Comparison of ENCODE assay signal across 8 cellular contexts in genomic region chr6:15621203-15622044, GRCh38. TPM values are rescaled to one million over a fixed set of nuclear protein-coding genes. Genes with fewer than 3 reads are reported as not detected.
DNase-seq lines count a peak whose midpoint lies in the region; ATAC-seq and TF ChIP-seq lines count a peak whose summit lies in the region.

No MANE protein-coding gene starts in this region.

- H3K4me3 ChIP-seq in esophagus squamous epithelium: no peak overlapping the region
- H3K4me3 ChIP-seq in neuron (ENCODE audit: low read length): no peak overlapping the region

- peak overlapping the region in 3 of 4 donors; percentile 42 to 45 (median 44) for H3K27ac ChIP-seq in esophagus squamous epithelium

- peaks cover 0 to 21% (median 0%) of the 10 kb centered on the region in 3 donors for H3K36me3 ChIP-seq in esophagus squamous epithelium
- no peaks in the 10 kb centered on the region for H3K36me3 ChIP-seq in neuron (ENCODE audit: insufficient read depth, low read length)

- no peaks in the 10 kb centered on the region for H3K27me3 ChIP-seq in esophagus squamous epithelium
- H3K27me3 ChIP-seq in neuron (ENCODE audit: insufficient read depth, low read length): no peaks in the 10 kb centered on the region

- peaks cover 11 to 23% of the 10 kb centered on the region in 2 donors for H3K36me3 Mint-ChIP-seq in CD14-positive monocyte

- intact Hi-C loops in CD14-positive monocyte (cut with micrococcal nuclease) (loop anchor here in 1 of 2 donors (5.0 kb wide), 1 partner anchor 129 kb away; no protein-coding TSS in a partner anchor), esophagus squamous epithelium (cut with DNase I) (no loop called here)

- TF ChIP-seq CTCF in CD14-positive monocyte (IDR thresholded peaks at IDR 0.05) (no peak), esophagus squamous epithelium (IDR thresholded peaks at IDR 0.05) (no peak)

- no peaks in the 10 kb centered on the region for H3K9me3 Mint-ChIP-seq in CD14-positive monocyte

- H3K4me1 ChIP-seq in esophagus squamous epithelium: peaks cover 6 to 34% (median 20%) of the 10 kb centered on the region in 3 donors
- H3K4me1 ChIP-seq in neuron (ENCODE audit: insufficient read depth, low read length): peaks cover 17% of the 10 kb centered on the region

- in situ Hi-C loops in SK-MEL-5 (cut with HindIII; ENCODE audit: low pct_unique_long_range_greater_than_20kb, low sequenced_read_pairs): no loop called here

- H2AFZ ChIP-seq in neuron (ENCODE audit: low read depth, low read length): peak overlapping the region; percentile 48

- no peak for TF ChIP-seq POLR2A in esophagus squamous epithelium (IDR thresholded peaks at IDR 0.05)

- 31 to 37% methylated on average over 6 of the region's 6 CpGs for WGBS in esophagus squamous epithelium, 2 donors

- peak; percentile 95 for ATAC-seq in GM19351 (IDR thresholded peaks at IDR 0.05; ENCODE audit: unreplicated experiment)
- peak; percentile 92 for ATAC-seq in HG03175 (IDR thresholded peaks at IDR 0.05; ENCODE audit: unreplicated experiment)

- peak overlapping the region; percentile 49 to 70 for H3K4me3 Mint-ChIP-seq in CD14-positive monocyte

- H3K27ac Mint-ChIP-seq in CD14-positive monocyte: peak overlapping the region; percentile 92 to 98 (median 97)

- DNase-seq in CD14-positive monocyte (ENCODE audit: low spot score) (peak; percentile 75), SK-MEL-5 (ENCODE audit: low read depth, low spot score) (peak; percentile 47), esophagus squamous epithelium (lab: John Stamatoyannopoulos, UW) (no peak), 8988T (no peak), SW480 (ENCODE audit: low spot score) (no peak)

- no peaks in the 10 kb centered on the region for H3K27me3 Mint-ChIP-seq in CD14-positive monocyte (ENCODE audit: low read depth in 3 of 3)

- H3K9me3 ChIP-seq in esophagus squamous epithelium (no peaks in the 10 kb centered on the region), neuron (ENCODE audit: low read length) (no peaks in the 10 kb centered on the region)

- peaks cover 25% of the 10 kb centered on the region for H3K4me1 Mint-ChIP-seq in CD14-positive monocyte

RNA-seq across cellular contexts. Expression of gene DTNBP1, which starts 41.4 kb away (rescaled TPM):
- polyA plus RNA-seq in CD14-positive monocyte: 10 to 100 TPM; 19.7 to 20.5 TPM
- total RNA-seq in SK-MEL-5 (2014; rRNA removed; shearing (Covaris generic)): 8.3 and 11.8 TPM in 2 replicates
- 33.9 and 35.4 TPM in 2 replicates for polyA plus RNA-seq in SK-MEL-5 (2015; cell fraction: cytosol; rRNA removed)
- polyA plus RNA-seq in SK-MEL-5 (2015; cell fraction: nucleus; rRNA removed): 13.0 and 22.8 TPM in 2 replicates
- total RNA-seq in esophagus squamous epithelium: 10 to 100 TPM in 1 of 4 donors, 1 to 10 TPM in 3; 5.2 to 14.7 (median 7.5) TPM

Comparison
In these comparisons a context has a peak if more than half of its experiments do, and no peak if none do; other contexts are left out.
1. DNase-seq: peak in CD14-positive monocyte (single experiment) and SK-MEL-5 (single experiment); none in esophagus squamous epithelium (single experiment), 8988T (single experiment) and SW480 (single experiment).